In the genomic region with DNA sequence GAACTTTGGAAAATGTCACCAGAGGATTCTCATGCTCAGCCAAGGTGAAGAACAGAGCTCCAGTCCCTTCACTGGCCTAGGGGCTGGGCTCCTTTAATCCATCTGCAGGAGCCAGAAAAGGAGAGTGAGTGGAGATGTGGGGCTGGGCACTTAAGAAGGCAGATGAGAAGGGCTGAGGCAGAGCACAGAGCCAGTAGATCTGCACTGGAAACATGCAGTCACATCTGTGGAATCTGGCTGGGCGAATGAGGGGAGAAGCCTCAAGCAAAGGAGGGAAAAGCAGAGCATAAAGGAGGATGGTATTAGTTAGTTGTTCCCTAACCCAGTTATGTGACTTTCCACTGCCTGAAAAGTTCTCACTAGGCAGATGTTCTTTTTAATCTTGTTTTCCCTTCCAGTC, we compare ENCODE assay signal across 22 cellular contexts. TPM values are rescaled to one million over a fixed set of nuclear protein-coding genes. Genes with fewer than 3 reads are reported as not detected.
DNase-seq lines count a peak whose midpoint lies in the region; TF ChIP-seq lines count a peak whose summit lies in the region.
"Had no signal": no experiment of that assay in that cellular context is flagged by ENCODE, and none has a peak within 500 bp of the region (broad histone marks: within the 10 kb centered on the region; RNA-seq: fewer than 3 reads in every experiment).

No MANE protein-coding gene starts in this region.

- DNase-seq in GM23248 (peak; percentile 61), endodermal cell (no peak), hepatocyte (ENCODE audit: low spot score) (peak; percentile 31), progenitor cell of endocrine pancreas (ENCODE audit: low spot score, unreplicated experiment) (no peak), NCI-H2081 (lab: John Stamatoyannopoulos, UW) (no peak), cortex of kidney (lab: John Stamatoyannopoulos, UW) (no peak), middle frontal gyrus (ENCODE audit: extremely low spot score, low spot score) (no peak)
- DNase-seq in T-helper 2 cell treated with Interferon-gamma antibody and Interleukin-4, amounts not matched to agents 5 μg/mL and 100 μg/mL, for 36 hours (ENCODE audit: low spot score): no peak
- DNase-seq: AML-193; DND-41; Karpas-422; NCI-H1048; NCI-H1436 treated with DMSO at 0.1 percent for 48 hours; NCI-H2029 treated with DMSO at 0.1 percent for 48 hours; NCI-H2171 treated with DMSO at 0.1 percent for 48 hours; NCI-H446 treated with DMSO at 0.1 percent for 48 hours; NCI-H69; NK-92 treated with Interleukin-12 subunit alpha and Interleukin-12 subunit beta, amount 100 ng/mL, for 24 hours; Peyer's patch had no signal

- H3K4me2 ChIP-seq in GM23248 (ENCODE audit: unreplicated experiment): no peak overlapping the region
- H3K4me2 ChIP-seq in hepatocyte: no peak overlapping the region

- H3K9me3 Mint-ChIP-seq in endodermal cell (no peaks in the 10 kb centered on the region), progenitor cell of endocrine pancreas (ENCODE audit: low read depth) (no peaks in the 10 kb centered on the region)
- H3K9me3 Mint-ChIP-seq in T-helper 2 cell treated with Interferon-gamma antibody and Interleukin-4, amounts not matched to agents 5 μg/mL and 100 μg/mL, for 36 hours: no peaks in the 10 kb centered on the region
- H3K9me3 Mint-ChIP-seq: IgD-negative memory B cell had no signal

- H3K79me2 ChIP-seq in GM23248 (ENCODE audit: insufficient read depth) (no peaks in the 10 kb centered on the region), hepatocyte (peaks cover 9% of the 10 kb centered on the region)

- H3K27me3 Mint-ChIP-seq in endodermal cell (ENCODE audit: insufficient read depth) (no peaks in the 10 kb centered on the region), progenitor cell of endocrine pancreas (no peaks in the 10 kb centered on the region)
- no peaks in the 10 kb centered on the region for H3K27me3 Mint-ChIP-seq in T-helper 2 cell treated with Interferon-gamma antibody and Interleukin-4, amounts not matched to agents 5 μg/mL and 100 μg/mL, for 36 hours (ENCODE audit: low read depth)

- H3K36me3 ChIP-seq in GM23248 (ENCODE audit: low read depth): peaks cover under 1% of the 10 kb centered on the region; the same call in 1 of the 2 replicates
- peaks cover 51% of the 10 kb centered on the region for H3K36me3 ChIP-seq in endodermal cell (ENCODE audit: control insufficient read depth, insufficient read depth, low read length)
- H3K36me3 ChIP-seq in hepatocyte (replicated peaks; ENCODE audit: insufficient read depth, low read depth): no peaks in the 10 kb centered on the region

- H3K27me3 ChIP-seq in GM23248 (replicated peaks; ENCODE audit: insufficient read depth): no peaks in the 10 kb centered on the region
- H3K27me3 ChIP-seq in endodermal cell (ENCODE audit: control insufficient read depth, insufficient read depth, low read length, poor library complexity, severe bottlenecking): no peaks in the 10 kb centered on the region
- no peaks in the 10 kb centered on the region for H3K27me3 ChIP-seq in hepatocyte
- H3K27me3 ChIP-seq: Peyer's patch, SJSA1 had no signal

- peak overlapping the region; percentile 42 for H3K27ac Mint-ChIP-seq in endodermal cell
- peak overlapping the region; percentile 59 for H3K27ac Mint-ChIP-seq in progenitor cell of endocrine pancreas
- H3K27ac Mint-ChIP-seq in T-helper 2 cell treated with Interferon-gamma antibody and Interleukin-4, amounts not matched to agents 5 μg/mL and 100 μg/mL, for 36 hours: no peak overlapping the region
- H3K27ac Mint-ChIP-seq: IgD-negative memory B cell had no signal

- H2AFZ ChIP-seq in GM23248: no peak overlapping the region
- H2AFZ ChIP-seq in hepatocyte: no peak overlapping the region

- H3K4me1 ChIP-seq in GM23248 (ENCODE audit: insufficient read depth): peaks cover 28% of the 10 kb centered on the region
- peaks cover 10% of the 10 kb centered on the region for H3K4me1 ChIP-seq in endodermal cell (ENCODE audit: control insufficient read depth, insufficient read depth, low read length)
- peaks cover 27% of the 10 kb centered on the region for H3K4me1 ChIP-seq in hepatocyte (ENCODE audit: insufficient read depth)

- H3K9me2 ChIP-seq in GM23248 (ENCODE audit: insufficient read depth): no peaks in the 10 kb centered on the region
- no peaks in the 10 kb centered on the region for H3K9me2 ChIP-seq in hepatocyte (replicated peaks; ENCODE audit: insufficient read depth)

- H3K4me3 Mint-ChIP-seq in endodermal cell: no peak overlapping the region
- H3K4me3 Mint-ChIP-seq in progenitor cell of endocrine pancreas (ENCODE audit: low read depth): no peak overlapping the region
- no peak overlapping the region for H3K4me3 Mint-ChIP-seq in T-helper 2 cell treated with Interferon-gamma antibody and Interleukin-4, amounts not matched to agents 5 μg/mL and 100 μg/mL, for 36 hours
- H3K4me3 Mint-ChIP-seq: IgD-negative memory B cell had no signal

- in situ Hi-C loops in GM23248 (cut with MboI): no loop called here

- no peaks in the 10 kb centered on the region for H3K9me3 ChIP-seq in GM23248 (ENCODE audit: low read depth)
- H3K9me3 ChIP-seq in endodermal cell (ENCODE audit: control insufficient read depth, low read length): no peaks in the 10 kb centered on the region
- no peaks in the 10 kb centered on the region for H3K9me3 ChIP-seq in hepatocyte (ENCODE audit: low read depth)
- H3K9me3 ChIP-seq: Peyer's patch, SJSA1 had no signal

- H3K4me3 ChIP-seq in GM23248 (no peak overlapping the region), endodermal cell (ENCODE audit: low read length) (no peak overlapping the region), hepatocyte (no peak overlapping the region)
- H3K4me3 ChIP-seq: Peyer's patch, SJSA1 had no signal

- H4K20me1 ChIP-seq in GM23248 (ENCODE audit: insufficient read depth): no peaks in the 10 kb centered on the region
- no peaks in the 10 kb centered on the region for H4K20me1 ChIP-seq in hepatocyte (ENCODE audit: insufficient read depth, poor library complexity, severe bottlenecking)

- H3K36me3 Mint-ChIP-seq in endodermal cell (ENCODE audit: low read depth) (peaks cover 59% of the 10 kb centered on the region), progenitor cell of endocrine pancreas (ENCODE audit: insufficient read depth) (peaks cover 35% of the 10 kb centered on the region)
- H3K36me3 Mint-ChIP-seq in T-helper 2 cell treated with Interferon-gamma antibody and Interleukin-4, amounts not matched to agents 5 μg/mL and 100 μg/mL, for 36 hours (ENCODE audit: low read depth): peaks cover 43% of the 10 kb centered on the region

- TF ChIP-seq CTCF in endodermal cell (conservative IDR thresholded peaks at IDR 0.05) (no peak), hepatocyte (IDR thresholded peaks at IDR 0.05; ENCODE audit: poor library complexity) (no peak), progenitor cell of endocrine pancreas (IDR thresholded peaks at IDR 0.05; ENCODE audit: unreplicated experiment) (no peak)

- WGBS in GM23248 (ENCODE audit: low coverage in 1 of 2, low lambda C conversion rate in 2 of 2, missing lambda C conversion rate in 2 of 2), 2 experiments: 67 to 70% methylated on average over 1 of the region's 1 CpG
- whole genome bisulfite sequencing in endodermal cell (ENCODE audit: insufficient coverage in 1 of 2, insufficient read length in 1 of 2), 2 experiments: 85 to 100% methylated on average over 1 of the region's 1 CpG
- WGBS in hepatocyte (ENCODE audit: low lambda C conversion rate, missing lambda C conversion rate): 86% methylated on average over 1 of the region's 1 CpG

- no peak overlapping the region for H3K9ac ChIP-seq in GM23248
- H3K9ac ChIP-seq in endodermal cell (ENCODE audit: extremely low read depth, low read length, poor library complexity, severe bottlenecking): no peak overlapping the region

- H3F3A ChIP-seq in GM23248 (ENCODE audit: insufficient read depth): peaks cover 31% of the 10 kb centered on the region

- H3K4me1 Mint-ChIP-seq in endodermal cell (peaks cover 21% of the 10 kb centered on the region), progenitor cell of endocrine pancreas (ENCODE audit: low read depth) (peaks cover 12% of the 10 kb centered on the region)
- peaks cover 7% of the 10 kb centered on the region for H3K4me1 Mint-ChIP-seq in T-helper 2 cell treated with Interferon-gamma antibody and Interleukin-4, amounts not matched to agents 5 μg/mL and 100 μg/mL, for 36 hours (ENCODE audit: low read depth)

- no peak overlapping the region for H3K27ac ChIP-seq in GM23248
- no peak overlapping the region for H3K27ac ChIP-seq in endodermal cell (ENCODE audit: low read depth, low read length)
- H3K27ac ChIP-seq in hepatocyte: no peak overlapping the region
- H3K27ac ChIP-seq: C4-2B, Peyer's patch, SJSA1 had no signal

RNA-seq across cellular contexts. Expression of a gene that starts 50.4 kb away (rescaled TPM):
- total RNA-seq in GM23248 (2014; rRNA removed; shearing (Covaris generic)): 84.0 and 87.0 TPM in 2 replicates
- 52.9 and 56.1 TPM in 2 replicates for polyA plus RNA-seq in GM23248 (2016; fragmentation: Nextera tagmentation; extraction: Ambion mirVana)
- total RNA-seq in endodermal cell: 10 to 100 TPM; 56.2 to 74.3 TPM
- polyA plus RNA-seq in endodermal cell (2013, experiment 1 of 2): 38.6 TPM
- 33.2 TPM for polyA plus RNA-seq in endodermal cell (2013, experiment 2 of 2)
- total RNA-seq in hepatocyte: 73.2 and 77.3 TPM in 2 replicates
- 112 and 124 TPM in 2 replicates for polyA plus RNA-seq in hepatocyte
- 74.8 and 75.1 TPM in 2 replicates for total RNA-seq in progenitor cell of endocrine pancreas
- polyA plus RNA-seq: IgD-negative memory B cell had no signal

Comparison
In these comparisons a context has a peak if more than half of its experiments do, and no peak if none do; other contexts are left out.
1. DNase-seq: peak in GM23248 (single experiment) and hepatocyte (single experiment); none in endodermal cell (single experiment), progenitor cell of endocrine pancreas (single experiment), NCI-H2081 (0 of 2), T-helper 2 cell treated with Interferon-gamma antibody and Interleukin-4, amounts not matched to agents 5 μg/mL and 100 μg/mL, for 36 hours (single experiment), cortex of kidney (single experiment) and middle frontal gyrus (single experiment).